8 cellular contexts compared by ENCODE assay signal in genomic region chr1:179229214-179230140, GRCh38. TPM values are rescaled to one million over a fixed set of nuclear protein-coding genes. Genes with fewer than 3 reads are reported as not detected.
A peak's percentile ranks its signal among the peaks of the same experiment; 100 is the strongest.
DNase-seq lines count a peak whose midpoint lies in the region; ATAC-seq and TF ChIP-seq lines count a peak whose summit lies in the region.

ABL2 (minus strand) TSS chr1:179229677; CDS start chr1:179229397, 280 bp downstream.

- H3K9me2 ChIP-seq in hepatocyte (replicated peaks; ENCODE audit: insufficient read depth), result no peaks in the 10 kb centered on the region

- H3K4me1 Mint-ChIP-seq in T-helper 1 cell treated with Interleukin-12 subunit alpha and Interleukin-12 subunit beta and Interleukin-4 antibody, amounts not matched to agents 30 μg/mL and 1 μg/mL, for 36 hours (ENCODE audit: low read depth), result peaks cover 27% of the 10 kb centered on the region

- no peak for TF ChIP-seq CTCF in ascending aorta (IDR thresholded peaks at IDR 0.05)
- no peak for TF ChIP-seq CTCF in hepatocyte (IDR thresholded peaks at IDR 0.05; ENCODE audit: poor library complexity)
- TF ChIP-seq CTCF in gastrocnemius medialis (IDR thresholded peaks at IDR 0.05 in 4 of 5, conservative IDR thresholded peaks at IDR 0.05 in 1 of 5), result no peak

- peak within 1 kb of the TSS; percentile 95 to 100 for H3K4me3 ChIP-seq in ascending aorta
- H3K4me3 ChIP-seq in hepatocyte, result peak within 1 kb of the TSS; percentile 100
- H3K4me3 ChIP-seq in gastrocnemius medialis, result peak within 1 kb of the TSS; percentile 77 to 99 (median 90)

- H3K36me3 Mint-ChIP-seq in T-helper 1 cell treated with Interleukin-12 subunit alpha and Interleukin-12 subunit beta and Interleukin-4 antibody, amounts not matched to agents 30 μg/mL and 1 μg/mL, for 36 hours (ENCODE audit: low read depth), result peaks cover 4% of the 10 kb centered on the region

- DNase-seq in DMS53 treated with DMSO at 0.1 percent for 48 hours (lab: John Stamatoyannopoulos, UW; ENCODE audit: unreplicated experiment), result peak; percentile 15
- DNase-seq in LHCN-M2 (ENCODE audit: low read depth), result peak; percentile 34
- DNase-seq in ascending aorta (ENCODE audit: low spot score in 2 of 2), result peak in 1 of 2 donors; percentile 69
- DNase-seq in hepatocyte (ENCODE audit: low spot score), result peak; percentile 67
- no peak for DNase-seq in gastrocnemius medialis
- no peak for DNase-seq in cortex of kidney (lab: John Stamatoyannopoulos, UW)

- under 1% methylated on average over 17 of the region's 94 CpGs for WGBS in hepatocyte (ENCODE audit: low lambda C conversion rate, missing lambda C conversion rate)

- peak in 1 of 2 donors; percentile 10 for TF ChIP-seq POLR2A in gastrocnemius medialis (IDR thresholded peaks at IDR 0.05)

- H3K36me3 ChIP-seq in ascending aorta (no peaks in the 10 kb centered on the region), hepatocyte (replicated peaks; ENCODE audit: insufficient read depth, low read depth) (no peaks in the 10 kb centered on the region), gastrocnemius medialis (no peaks in the 10 kb centered on the region)

- no peaks in the 10 kb centered on the region for H3K9me3 ChIP-seq in ascending aorta
- no peaks in the 10 kb centered on the region for H3K9me3 ChIP-seq in hepatocyte (ENCODE audit: low read depth)
- H3K9me3 ChIP-seq in gastrocnemius medialis, result no peaks in the 10 kb centered on the region

- H3K27ac ChIP-seq in ascending aorta (peak within 1 kb of the TSS; percentile 87 to 95), hepatocyte (peak within 1 kb of the TSS; percentile 96), gastrocnemius medialis (peak within 1 kb of the TSS; percentile 75 to 89 (median 82))

- H4K20me1 ChIP-seq in hepatocyte (ENCODE audit: insufficient read depth, poor library complexity, severe bottlenecking), result peaks cover 8% of the 10 kb centered on the region

- H3K4me3 Mint-ChIP-seq in T-helper 1 cell treated with Interleukin-12 subunit alpha and Interleukin-12 subunit beta and Interleukin-4 antibody, amounts not matched to agents 30 μg/mL and 1 μg/mL, for 36 hours, result peak within 1 kb of the TSS; percentile 92

- ATAC-seq in GM21619 (IDR thresholded peaks at IDR 0.05; ENCODE audit: unreplicated experiment), result peak; percentile 55
- ATAC-seq in gastrocnemius medialis, result peak; percentile 71 to 75

- intact Hi-C loops in ascending aorta (cut with DNase I) (loop anchor here (5.0 kb wide), 3 partner anchors 63 to 138 kb away; partner anchors contain the start of genes AXDND1 and SOAT1), gastrocnemius medialis (cut with DNase I; ENCODE audit: low total_unique reads) (no loop called here)

- peaks cover 43% of the 10 kb centered on the region for H3K79me2 ChIP-seq in hepatocyte

- H3K4me1 ChIP-seq in ascending aorta (peaks cover 0 to 20% of the 10 kb centered on the region in 2 donors), hepatocyte (ENCODE audit: insufficient read depth) (peaks cover 9% of the 10 kb centered on the region), gastrocnemius medialis (peaks cover 9 to 10% of the 10 kb centered on the region in 2 donors)

- H3K27ac Mint-ChIP-seq in T-helper 1 cell treated with Interleukin-12 subunit alpha and Interleukin-12 subunit beta and Interleukin-4 antibody, amounts not matched to agents 30 μg/mL and 1 μg/mL, for 36 hours, result peak within 1 kb of the TSS; percentile 53

- peak within 1 kb of the TSS; percentile 97 for H2AFZ ChIP-seq in hepatocyte

- H3K27me3 Mint-ChIP-seq in T-helper 1 cell treated with Interleukin-12 subunit alpha and Interleukin-12 subunit beta and Interleukin-4 antibody, amounts not matched to agents 30 μg/mL and 1 μg/mL, for 36 hours (ENCODE audit: low read depth), result peaks cover 9% of the 10 kb centered on the region

- no peaks in the 10 kb centered on the region for H3K9me3 Mint-ChIP-seq in T-helper 1 cell treated with Interleukin-12 subunit alpha and Interleukin-12 subunit beta and Interleukin-4 antibody, amounts not matched to agents 30 μg/mL and 1 μg/mL, for 36 hours

- in situ Hi-C loops in gastrocnemius medialis (cut with MboI; ENCODE audit: low sequenced_read_pairs in 4 of 4), result loop anchor here in 1 of 4 donors (25.0 kb wide), 1 partner anchor 133 kb away; the partner anchor contains the start of gene AXDND1

- H3K4me2 ChIP-seq in hepatocyte, result peak within 1 kb of the TSS; percentile 88

- H3K27me3 ChIP-seq in ascending aorta (no peaks in the 10 kb centered on the region), hepatocyte (no peaks in the 10 kb centered on the region), gastrocnemius medialis (no peaks in the 10 kb centered on the region)

RNA-seq across cellular contexts. Expression of gene ABL2, which starts in this region (rescaled TPM):
- total RNA-seq in LHCN-M2 (2014; rRNA removed) (38.0 and 61.8 TPM in 2 replicates), ascending aorta (23.9 TPM), hepatocyte (11.3 and 11.6 TPM in 2 replicates), gastrocnemius medialis (1 to 10 TPM; 4.4 to 9.3 (median 5.8) TPM)
- polyA plus RNA-seq in LHCN-M2 (2012), result 36.1 TPM
- polyA plus RNA-seq in hepatocyte, result 8.6 and 13.0 TPM in 2 replicates

Comparison
In these comparisons a context has a peak if more than half of its experiments do, and no peak if none do; other contexts are left out.
1. DNase-seq: peak in DMS53 treated with DMSO at 0.1 percent for 48 hours (single experiment), LHCN-M2 (single experiment) and hepatocyte (single experiment); none in gastrocnemius medialis (0 of 2) and cortex of kidney (single experiment).
2. Peak in every context shown above with its lines, with median percentiles within 50 percentile points of each other: H3K27ac ChIP-seq and H3K4me3 ChIP-seq.